ENCODE assay signal across 8 cellular contexts in the genomic region with DNA sequence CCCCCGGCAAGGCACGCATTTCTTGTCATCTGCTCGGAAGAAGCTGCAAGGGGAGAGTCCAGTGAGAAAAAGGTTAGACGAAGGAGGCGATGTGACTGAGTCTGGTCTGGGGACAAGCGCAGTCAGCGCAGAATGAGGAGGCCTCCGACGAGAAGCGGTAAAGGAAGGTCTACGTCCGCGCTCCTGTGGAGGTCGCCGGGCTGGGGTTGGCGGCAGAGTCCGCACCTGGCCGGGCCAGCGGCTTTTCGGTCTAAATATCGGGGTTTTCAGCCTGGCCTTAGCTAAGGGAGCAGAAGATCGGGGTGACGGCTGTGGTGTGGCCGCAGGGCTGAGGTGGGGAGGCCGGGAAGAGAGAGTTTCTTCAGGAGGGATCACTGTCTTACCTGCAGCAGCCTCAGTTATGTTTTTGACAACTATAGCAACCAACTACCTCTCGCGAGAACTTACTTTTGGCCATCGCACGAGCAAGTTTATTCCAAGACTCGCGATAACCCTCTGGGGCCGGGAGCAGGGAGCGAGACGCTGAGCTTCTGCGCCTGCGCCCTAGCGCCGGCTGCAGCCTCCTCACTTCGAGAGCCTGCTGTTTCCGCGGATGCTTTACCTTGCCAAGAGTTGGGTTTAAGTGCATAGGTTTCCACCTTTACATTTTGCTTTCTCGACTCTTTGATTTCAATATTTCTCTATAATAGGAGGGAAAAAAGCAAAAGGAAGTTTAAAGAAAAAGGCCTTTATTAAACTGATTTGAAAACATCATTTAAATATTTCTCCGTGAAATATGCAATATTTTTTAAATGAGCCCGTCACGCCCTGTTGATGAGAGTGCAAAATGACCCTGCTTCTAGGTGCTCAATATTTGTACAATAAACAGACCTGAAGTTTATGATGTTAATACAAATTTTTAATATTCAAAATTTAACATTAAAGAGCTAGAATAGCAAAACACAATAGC. TPM values are rescaled to one million over a fixed set of nuclear protein-coding genes. Genes with fewer than 3 reads are reported as not detected.
DNase-seq lines count a peak whose midpoint lies in the region; ATAC-seq, FAIRE-seq and TF ChIP-seq lines count a peak whose summit lies in the region.

A gene (minus strand): TSS at position 534 of the 949 bp plus-strand sequence. CDS start 4,068 bp downstream, outside the sequence.

- DNase-seq in A673 (ENCODE audit: low spot score): peak; percentile 98
- DNase-seq in NCI-H2227 treated with DMSO at 0.1 percent for 48 hours (lab: John Stamatoyannopoulos, UW): peak; percentile 92
- DNase-seq in WTC11 (ENCODE audit: low spot score): peak; percentile 94
- peak; percentile 97 for DNase-seq in cardiac fibroblast (ENCODE audit: low read depth in 2 of 2)
- DNase-seq in immature natural killer cell: peak; percentile 90 to 94 (median 93)
- peak; percentile 98 for DNase-seq in small intestine

- no peaks in the 10 kb centered on the region for H3K9me3 ChIP-seq in A673 (ENCODE audit: low read depth, low read length, poor library complexity, severe bottlenecking)
- H3K9me3 ChIP-seq in small intestine (ENCODE audit: control insufficient read depth, low read depth): no peaks in the 10 kb centered on the region

- H3K4me1 ChIP-seq in A673 (ENCODE audit: insufficient read depth, low read length, poor library complexity, severe bottlenecking): no peaks in the 10 kb centered on the region
- H3K4me1 ChIP-seq in small intestine (ENCODE audit: control insufficient read depth in 2 of 2, insufficient read depth in 1 of 2, low read depth in 1 of 2, low read length in 1 of 2): no peaks in the 10 kb centered on the region

- no peaks in the 10 kb centered on the region for H3K36me3 Mint-ChIP-seq in WTC11
- no peaks in the 10 kb centered on the region for H3K36me3 Mint-ChIP-seq in immature natural killer cell

- 0 to 1% (median 1%) methylated on average over 43 to 45 of the region's 45 CpGs for WGBS in small intestine, 3 donors

- ATAC-seq in GM18873 (IDR thresholded peaks at IDR 0.05; ENCODE audit: low FRiP score, unreplicated experiment) (peak; percentile 85), HG03139 (IDR thresholded peaks at IDR 0.05; ENCODE audit: unreplicated experiment) (peak; percentile 87), WTC11 (peak; percentile 98)

- H3K36me3 ChIP-seq in A673 (ENCODE audit: insufficient read depth, low read length, poor library complexity, severe bottlenecking): no peaks in the 10 kb centered on the region
- H3K36me3 ChIP-seq in small intestine (ENCODE audit: control insufficient read depth in 2 of 2, insufficient read depth in 2 of 2, low read length in 2 of 2): no peaks in the 10 kb centered on the region

- peaks cover 17% of the 10 kb centered on the region for H3K27me3 ChIP-seq in A673 (replicated peaks; ENCODE audit: insufficient read depth, low read depth, low read length, poor library complexity)
- H3K27me3 ChIP-seq in small intestine (ENCODE audit: control insufficient read depth in 2 of 2, insufficient read depth in 2 of 2, low read length in 2 of 2): no peaks in the 10 kb centered on the region

- intact Hi-C loops in A673 (cut with micrococcal nuclease; ENCODE audit: unreplicated experiment): no loop called here

- H3K4me3 Mint-ChIP-seq in WTC11: peak within 1 kb of the TSS; percentile 95
- peak within 1 kb of the TSS; percentile 95 to 99 (median 97) for H3K4me3 Mint-ChIP-seq in immature natural killer cell

- H3K27ac Mint-ChIP-seq in WTC11: peak within 1 kb of the TSS; percentile 34
- peak within 1 kb of the TSS; percentile 90 to 98 (median 95) for H3K27ac Mint-ChIP-seq in immature natural killer cell

- no TSS peak for BruUV-seq in A673 (replicated peaks; lab: Mats Ljungman, UMichigan)

- CTCF ChIA-PET in A673 (lab: Charles Lee) (no interaction called here), WTC11 (lab: Charles Lee) (interaction anchor here (1.0 to 1.5 kb wide), 2 partner anchors 95 to 156 kb away, joined by 3 to 6 read pairs; no protein-coding TSS in a partner anchor)

- H3K27ac ChIP-seq in A673 (ENCODE audit: low read depth, low read length, poor library complexity, severe bottlenecking) (peak within 1 kb of the TSS; percentile 43), small intestine (ENCODE audit: low read depth in 1 of 2, low read length in 1 of 2) (peak within 1 kb of the TSS in 1 of 2 donors; percentile 57)

- FAIRE-seq in small intestine (lab: Jason Lieb, UNC): no peak

- H3K27me3 Mint-ChIP-seq in WTC11 (ENCODE audit: low read depth): peaks cover 18% of the 10 kb centered on the region
- peaks cover 0 to 10% (median 7%) of the 10 kb centered on the region in 3 donors for H3K27me3 Mint-ChIP-seq in immature natural killer cell (ENCODE audit: low read depth in 3 of 3)

- peaks cover 6% of the 10 kb centered on the region; the same call in 1 of the 2 replicates for H3K4me1 Mint-ChIP-seq in WTC11
- H3K4me1 Mint-ChIP-seq in immature natural killer cell: peaks cover 13 to 17% of the 10 kb centered on the region in 2 donors

- TF ChIP-seq CTCF in A673 (conservative IDR thresholded peaks at IDR 0.05; ENCODE audit: low read depth, low read length) (no peak), WTC11 (IDR thresholded peaks at IDR 0.05) (no peak), cardiac fibroblast (IDR thresholded peaks at IDR 0.05; ENCODE audit: low read depth, low read length) (no peak)

- POLR2A ChIA-PET in A673 (lab: Charles Lee; ENCODE audit: low non-redundant PET) (interaction anchor here (0.5 kb wide), 1 partner anchor 847 kb away, joined by 3 read pairs; no protein-coding TSS in a partner anchor), WTC11 (lab: Charles Lee) (interaction anchor here (0.9 to 1.9 kb wide), 3 partner anchors 105 to 111 kb away, joined by 3 to 5 read pairs (median 3); a partner anchor contains a TSS)

- peaks cover 14% of the 10 kb centered on the region for H3K9me3 Mint-ChIP-seq in WTC11
- no peaks in the 10 kb centered on the region for H3K9me3 Mint-ChIP-seq in immature natural killer cell

- H3K4me3 ChIP-seq in A673 (ENCODE audit: low read depth, low read length, poor library complexity, severe bottlenecking) (peak within 1 kb of the TSS; percentile 58), cardiac fibroblast (replicated peaks in 1 of 2; ENCODE audit: low read depth in 2 of 2, low read length in 2 of 2) (peak within 1 kb of the TSS; percentile 82 to 93), small intestine (ENCODE audit: low read depth in 1 of 2, low read length in 2 of 2) (peak within 1 kb of the TSS; percentile 65 to 67)

TF ChIP-seq in WTC11, 78 proteins besides CTCF, POLR2A, EP300 and RAD21:
- TF ChIP-seq ZNF121 (CRISPR knock-in tag; IDR thresholded peaks at IDR 0.05) (peak; percentile 80; the same call in 1 of the 2 replicates), RELA (CRISPR knock-in tag; IDR thresholded peaks at IDR 0.05; ENCODE audit: borderline replicate concordance) (no peak), SMAD3 (CRISPR knock-in tag; IDR thresholded peaks at IDR 0.05; ENCODE audit: borderline replicate concordance) (0 out of 2 replicates have a peak, but pooled peaks have one; percentile 21)

RNA-seq across cellular contexts. Expression of the gene that starts here (rescaled TPM):
- total RNA-seq in A673 (2021) (0.06 and 0.13 TPM in 2 replicates), WTC11 (2021) (0.31 to 0.73 TPM (median 0.39 TPM) in 3 replicates)
- polyA plus RNA-seq in immature natural killer cell (under 1 TPM in 1 of 3 donors, not detected in 2; 0.16 TPM), small intestine (under 1 TPM in 2 of 3 donors, not detected in 1; 0.45 TPM)

Comparison
In these comparisons a context has a peak if more than half of its experiments do, and no peak if none do; other contexts are left out.
1. Peak in DNase-seq, H3K4me3 ChIP-seq and H3K27ac ChIP-seq in A673; RNA of the gene not detected or under 1 TPM.
2. Peak in DNase-seq and ATAC-seq in WTC11; RNA of the gene not detected or under 1 TPM.
3. Peak in DNase-seq in immature natural killer cell; RNA of the gene not detected or under 1 TPM.
4. Peak in DNase-seq and H3K4me3 ChIP-seq in small intestine; RNA of the gene not detected or under 1 TPM.